In genomic region chr14:97712471-97712870, GRCh38 we compare ENCODE assay signal across 7 cellular contexts.
"Had no signal": no experiment of that assay in that cellular context is flagged by ENCODE, and none has a peak within 500 bp of the region (broad histone marks: within the 10 kb centered on the region; RNA-seq: fewer than 3 reads in every experiment).

No MANE protein-coding gene starts in this region.

- H3K4me1 ChIP-seq: right atrium auricular region, tibial nerve had no signal

- H3K4me1 Mint-ChIP-seq: naive B cell had no signal

- H3K27ac Mint-ChIP-seq: naive B cell; stimulated activated effector memory CD8-positive, alpha-beta T cell treated with anti-CD3 and anti-CD28 coated beads, Interleukin-12 subunit alpha, Interleukin-12 subunit beta, amount 100 ng/mL, for 72 hours had no signal

- H3K4me3 ChIP-seq: right atrium auricular region, smooth muscle cell, tibial nerve had no signal

- H3K4me3 Mint-ChIP-seq: naive B cell; stimulated activated effector memory CD8-positive, alpha-beta T cell treated with anti-CD3 and anti-CD28 coated beads, Interleukin-12 subunit alpha, Interleukin-12 subunit beta, amount 100 ng/mL, for 72 hours had no signal

- H3K9me3 ChIP-seq: right atrium auricular region, tibial nerve had no signal

- H3K36me3 ChIP-seq: right atrium auricular region, tibial nerve had no signal

- H3K36me3 Mint-ChIP-seq: naive B cell; stimulated activated effector memory CD8-positive, alpha-beta T cell treated with anti-CD3 and anti-CD28 coated beads, Interleukin-12 subunit alpha, Interleukin-12 subunit beta, amount 100 ng/mL, for 72 hours had no signal

- DNase-seq: activated gamma-delta T cell treated with Interleukin-2 at 50 U/mL for 16 hours, naive B cell, posterior cingulate gyrus had no signal

- H3K27me3 ChIP-seq: right atrium auricular region, tibial nerve had no signal

- H3K9me3 Mint-ChIP-seq: stimulated activated effector memory CD8-positive, alpha-beta T cell treated with anti-CD3 and anti-CD28 coated beads, Interleukin-12 subunit alpha, Interleukin-12 subunit beta, amount 100 ng/mL, for 72 hours had no signal

- H3K27ac ChIP-seq: right atrium auricular region, tibial nerve had no signal
